1 cellular context compared by ENCODE assay signal in genomic region chr17:17806035-17806434, GRCh38.
TF ChIP-seq lines count a peak whose summit lies in the region.

No MANE protein-coding gene starts in this region.

TF ChIP-seq in K562, 482 proteins besides CTCF, POLR2A, EP300 and RAD21 (continued from another document):
- TF ChIP-seq NR0B1 (IDR thresholded peaks at IDR 0.05; ENCODE audit: partially characterized antibody) (no peak), KDM1A (IDR thresholded peaks at IDR 0.05) (peak in 1 of 2 experiments; percentile 18; a peak in 1 of 4 replicates), TCF3 (CRISPR knock-in tag; IDR thresholded peaks at IDR 0.05) (no peak), POU5F1 (IDR thresholded peaks at IDR 0.05; ENCODE audit: borderline replicate concordance, low read depth, low read length, partially characterized antibody) (no peak), RFX7 (CRISPR knock-in tag; IDR thresholded peaks at IDR 0.05) (no peak), GATAD2B (IDR thresholded peaks at IDR 0.05; ENCODE audit: borderline replicate concordance) (no peak), ZFP36 (IDR thresholded peaks at IDR 0.05; ENCODE audit: low read depth, low read length, partially characterized antibody) (peak; percentile 99), PKNOX1 (IDR thresholded peaks at IDR 0.05) (no peak), NCOA6 (IDR thresholded peaks at IDR 0.05) (no peak), ZNF436 (CRISPR knock-in tag; IDR thresholded peaks at IDR 0.05) (peak; percentile 81), NRF1 (conservative IDR thresholded peaks at IDR 0.05 in 1 of 2, IDR thresholded peaks at IDR 0.05 in 1 of 2) (no peak), SMAD3 (CRISPR knock-in tag; conservative IDR thresholded peaks at IDR 0.05) (no peak), GABPB1 (CRISPR knock-in tag; IDR thresholded peaks at IDR 0.05) (no peak), TFAP4 (CRISPR knock-in tag; IDR thresholded peaks at IDR 0.05; ENCODE audit: borderline replicate concordance) (no peak), SMAD2 (IDR thresholded peaks at IDR 0.05; ENCODE audit: low read depth, low read length) (no peak), RBM25 (IDR thresholded peaks at IDR 0.05; ENCODE audit: low read depth, low read length, severe bottlenecking) (peak; percentile 84)
